Comparison of ENCODE assay signal across 19 cellular contexts in the genomic region with DNA sequence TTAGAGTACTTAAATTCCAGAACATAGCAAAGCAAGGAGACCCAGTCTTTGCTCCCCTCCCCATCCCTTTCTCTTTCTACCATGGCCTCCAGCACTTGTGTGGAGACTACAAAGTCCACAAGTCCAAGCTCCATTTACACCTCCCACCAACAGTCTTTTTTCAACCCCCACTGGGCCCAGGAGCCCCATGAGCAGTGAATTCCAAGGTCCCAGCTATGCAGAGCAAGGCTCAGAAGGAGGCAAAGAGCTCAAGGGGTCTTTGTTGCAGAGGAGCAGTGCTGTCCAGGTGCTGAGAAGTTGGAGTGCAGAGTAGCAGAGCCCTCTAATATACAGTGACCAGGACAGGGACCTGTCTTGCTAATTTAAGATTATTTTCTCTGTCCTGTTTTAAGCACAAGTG. TPM values are rescaled to one million over a fixed set of nuclear protein-coding genes. Genes with fewer than 3 reads are reported as not detected.
DNase-seq lines count a peak whose midpoint lies in the region; ATAC-seq and TF ChIP-seq lines count a peak whose summit lies in the region.
"Had no signal": no experiment of that assay in that cellular context is flagged by ENCODE, and none has a peak within 500 bp of the region (broad histone marks: within the 10 kb centered on the region; RNA-seq: fewer than 3 reads in every experiment).

No MANE protein-coding gene starts in this region.

- H2BK15ac ChIP-seq in mesendoderm (replicated peaks; ENCODE audit: low read depth), result no peak overlapping the region

- H2BK5ac ChIP-seq in mesendoderm (ENCODE audit: low read length), result no peak overlapping the region

- H3K4me1 Mint-ChIP-seq in GM23338, result peaks cover 17% of the 10 kb centered on the region; the same call in 2 of the 3 replicates

- no peak overlapping the region for H4K8ac ChIP-seq in mesendoderm (ENCODE audit: low read depth, low read length)

- no peaks in the 10 kb centered on the region for H3F3A ChIP-seq in GM23338 (replicated peaks; ENCODE audit: low read depth)

- H3K27ac ChIP-seq in GM23338 (ENCODE audit: low read depth) (no peak overlapping the region), RWPE2 (ENCODE audit: poor library complexity, severe bottlenecking) (no peak overlapping the region), mesendoderm (ENCODE audit: low read depth, low read length) (no peak overlapping the region)
- H3K27ac ChIP-seq: C4-2B, HL-60 had no signal

- DNase-seq in GM23338 (ENCODE audit: low spot score) (peak; percentile 66), RWPE2 (ENCODE audit: low spot score) (no peak), iPS DF 4.7 (ENCODE audit: extremely low read depth, low spot score) (peak; percentile 25), mesendoderm (peak; percentile 65), germinal center (ENCODE audit: low spot score) (no peak)
- DNase-seq in activated T-cell treated with anti-CD3 and anti-CD28 coated beads, Interleukin-2, amount 50 U/mL, for 1 hour, result no peak
- DNase-seq: DMS53, HCEC 1CT, KG1, NCI-H1105, NCI-H2081, NCI-H2171, NCI-H526, Right ventricle myocardium superior had no signal

- H3K4me1 ChIP-seq in GM23338 (ENCODE audit: insufficient read depth) (no peaks in the 10 kb centered on the region), RWPE2 (ENCODE audit: insufficient read depth, poor library complexity, severe bottlenecking) (no peaks in the 10 kb centered on the region), mesendoderm (ENCODE audit: control insufficient read depth, low read depth, low read length) (no peaks in the 10 kb centered on the region)

- 0 out of 2 replicates have a peak overlapping the region, but pooled peaks have one; percentile 36 for H3K27ac Mint-ChIP-seq in GM23338

- no peaks in the 10 kb centered on the region for H3K27me3 Mint-ChIP-seq in GM23338 (ENCODE audit: insufficient read depth, low read depth, poor library complexity)

- H3K4me3 ChIP-seq in GM23338 (no peak overlapping the region), RWPE2 (ENCODE audit: severe bottlenecking) (no peak overlapping the region), mesendoderm (ENCODE audit: low read length) (no peak overlapping the region)

- ATAC-seq in GM23338, result peak; percentile 99
- ATAC-seq in RWPE2 (ENCODE audit: low read depth), result peak; percentile 21; the same call in 1 of the 3 replicates
- ATAC-seq in GM19455 (IDR thresholded peaks at IDR 0.05; ENCODE audit: unreplicated experiment), result no peak

- H3K9me3 ChIP-seq in RWPE2 (ENCODE audit: severe bottlenecking), result no peaks in the 10 kb centered on the region

- no peak overlapping the region for H3K23ac ChIP-seq in mesendoderm (ENCODE audit: low read length)

- no peaks in the 10 kb centered on the region for H3K9me3 Mint-ChIP-seq in GM23338

- no peaks in the 10 kb centered on the region for H3K9me2 ChIP-seq in GM23338 (ENCODE audit: insufficient read depth)

- H3K4me2 ChIP-seq in GM23338, result no peak overlapping the region
- no peak overlapping the region for H3K4me2 ChIP-seq in mesendoderm (ENCODE audit: low read length)

- H3K79me1 ChIP-seq in mesendoderm (ENCODE audit: low read length), result no peaks in the 10 kb centered on the region

- TF ChIP-seq CTCF in GM23338 (conservative IDR thresholded peaks at IDR 0.05; ENCODE audit: low read depth in 2 of 2) (no peak), RWPE2 (IDR thresholded peaks at IDR 0.05; ENCODE audit: poor library complexity, severe bottlenecking) (no peak)

- no peak overlapping the region for H2AFZ ChIP-seq in GM23338

- H2BK120ac ChIP-seq in mesendoderm (ENCODE audit: low read depth, low read length), result no peak overlapping the region

- H2AK5ac ChIP-seq in mesendoderm (ENCODE audit: low read length), result no peak overlapping the region

- H4K5ac ChIP-seq in mesendoderm (ENCODE audit: low read length), result no peak overlapping the region

- no peaks in the 10 kb centered on the region for H3K27me3 ChIP-seq in GM23338 (ENCODE audit: insufficient read depth)
- peaks cover 11% of the 10 kb centered on the region for H3K27me3 ChIP-seq in RWPE2 (ENCODE audit: insufficient read depth, poor library complexity, severe bottlenecking)
- H3K27me3 ChIP-seq in mesendoderm (ENCODE audit: insufficient read depth, low read length, poor library complexity), result no peaks in the 10 kb centered on the region

- H3K56ac ChIP-seq in mesendoderm (ENCODE audit: low read length), result no peak overlapping the region

- no peaks in the 10 kb centered on the region for H3K36me3 Mint-ChIP-seq in GM23338 (ENCODE audit: low read depth)

- H3K9ac ChIP-seq in mesendoderm (ENCODE audit: low read length), result no peak overlapping the region

- no peak overlapping the region for H3K4me3 Mint-ChIP-seq in GM23338

- H3K79me2 ChIP-seq in GM23338 (replicated peaks; ENCODE audit: insufficient read depth) (no peaks in the 10 kb centered on the region), mesendoderm (ENCODE audit: control insufficient read depth, insufficient read depth, low read length) (no peaks in the 10 kb centered on the region)

- no peaks in the 10 kb centered on the region for H4K20me1 ChIP-seq in GM23338 (replicated peaks; ENCODE audit: insufficient read depth)

- H3K36me3 ChIP-seq in GM23338 (ENCODE audit: insufficient read depth), result no peaks in the 10 kb centered on the region
- no peaks in the 10 kb centered on the region for H3K36me3 ChIP-seq in RWPE2 (ENCODE audit: low read depth)
- H3K36me3 ChIP-seq in mesendoderm (ENCODE audit: control insufficient read depth, insufficient read depth, low read length), result no peaks in the 10 kb centered on the region

- no peak overlapping the region for H3K18ac ChIP-seq in mesendoderm (ENCODE audit: low read length)

- no peak overlapping the region for H3K4ac ChIP-seq in mesendoderm (ENCODE audit: low read depth, low read length)

TF ChIP-seq in GM23338, 12 proteins besides CTCF, POLR2A, EP300 and RAD21 (continues in another document):
- TF ChIP-seq CREB1 (CRISPR knock-in tag; IDR thresholded peaks at IDR 0.05; ENCODE audit: low read depth) (peak; percentile 34; the same call in 1 of the 2 replicates), ZNF114 (CRISPR knock-in tag; IDR thresholded peaks at IDR 0.05) (no peak), EZH2 (IDR thresholded peaks at IDR 0.05; ENCODE audit: low read depth, unreplicated experiment) (no peak), NANOG (IDR thresholded peaks at IDR 0.05; ENCODE audit: borderline replicate concordance) (no peak), POLR2AphosphoS5 (IDR thresholded peaks at IDR 0.05; ENCODE audit: low read depth) (no peak), STAT1 (IDR thresholded peaks at IDR 0.05; ENCODE audit: unreplicated experiment) (no peak), JUNB (IDR thresholded peaks at IDR 0.05; ENCODE audit: unreplicated experiment) (no peak)

RNA-seq across cellular contexts. Expression of a gene that starts 9.0 kb away (rescaled TPM):
- total RNA-seq in GM23338 (2014; rRNA removed; shearing (Covaris generic)), result 1.1 and 1.2 TPM in 2 replicates
- polyA plus RNA-seq in GM23338 (2016; fragmentation: Nextera tagmentation; extraction: Ambion mirVana), result 0.50 and 0.57 TPM in 2 replicates
- polyA plus RNA-seq in mesendoderm (2013, experiment 1 of 2), result 0.25 TPM
- 0.24 TPM for polyA plus RNA-seq in mesendoderm (2013, experiment 2 of 2)
- total RNA-seq: HT-29, Right ventricle myocardium superior, SK-MEL-5 had no signal

Comparison
In these comparisons a context has a peak if more than half of its experiments do, and no peak if none do; other contexts are left out.
1. DNase-seq: peak in GM23338 (single experiment), iPS DF 4.7 (single experiment) and mesendoderm (single experiment); none in RWPE2 (single experiment), activated T-cell treated with anti-CD3 and anti-CD28 coated beads, Interleukin-2, amount 50 U/mL, for 1 hour (single experiment) and germinal center (single experiment).